8 cellular contexts compared by ENCODE assay signal in the genomic region with DNA sequence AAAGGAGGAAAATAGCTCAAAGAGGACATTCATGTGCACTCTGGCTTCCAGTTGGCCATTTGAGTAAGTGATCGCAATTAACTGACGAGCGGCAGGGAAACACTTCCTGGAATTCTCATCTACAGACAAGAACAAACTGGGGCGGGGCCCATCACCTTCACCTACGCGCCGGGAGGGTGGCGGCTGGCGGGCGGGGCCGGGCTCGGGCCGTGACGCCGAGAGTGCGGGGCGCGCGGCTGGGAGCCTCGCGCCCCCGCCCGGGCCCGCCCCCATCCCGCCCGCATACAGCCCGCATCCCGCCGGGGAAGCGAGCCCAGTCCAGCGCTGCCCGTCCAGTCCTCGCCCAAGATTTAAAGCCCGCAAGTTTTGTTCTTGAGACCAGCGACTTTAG. TPM values are rescaled to one million over a fixed set of nuclear protein-coding genes. Genes with fewer than 3 reads are reported as not detected.
DNase-seq lines count a peak whose midpoint lies in the region; ATAC-seq and TF ChIP-seq lines count a peak whose summit lies in the region.

A gene with protein sequence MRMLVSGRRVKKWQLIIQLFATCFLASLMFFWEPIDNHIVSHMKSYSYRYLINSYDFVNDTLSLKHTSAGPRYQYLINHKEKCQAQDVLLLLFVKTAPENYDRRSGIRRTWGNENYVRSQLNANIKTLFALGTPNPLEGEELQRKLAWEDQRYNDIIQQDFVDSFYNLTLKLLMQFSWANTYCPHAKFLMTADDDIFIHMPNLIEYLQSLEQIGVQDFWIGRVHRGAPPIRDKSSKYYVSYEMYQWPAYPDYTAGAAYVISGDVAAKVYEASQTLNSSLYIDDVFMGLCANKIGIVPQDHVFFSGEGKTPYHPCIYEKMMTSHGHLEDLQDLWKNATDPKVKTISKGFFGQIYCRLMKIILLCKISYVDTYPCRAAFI (plus strand): TSS at position 281 of the 391 bp plus-strand sequence. CDS start 16,546 bp downstream, outside the sequence.

- TF ChIP-seq CTCF in AG10803 (conservative IDR thresholded peaks at IDR 0.05; ENCODE audit: low read length) (no peak), endodermal cell (conservative IDR thresholded peaks at IDR 0.05) (no peak), GM13977 (IDR thresholded peaks at IDR 0.05; ENCODE audit: extremely low read depth, insufficient read depth, missing control alignments) (no peak)

- no peak within 1 kb of the TSS for H2AFZ ChIP-seq in Karpas-422 (ENCODE audit: low read length)

- H3K36me3 ChIP-seq in Karpas-422 (ENCODE audit: insufficient read depth, low read length) (no peaks in the 10 kb centered on the region), endodermal cell (ENCODE audit: control insufficient read depth, insufficient read depth, low read length) (peaks cover 23% of the 10 kb centered on the region)

- POLR2A ChIA-PET in activated CD4-positive, alpha-beta T cell treated with anti-CD3 and anti-CD28 coated beads for 36 hours (lab: Charles Lee): interaction anchor here (1.2 to 1.8 kb wide), 3 partner anchors 13 to 33 kb away, joined by 4 to 11 read pairs (median 8); no protein-coding TSS in a partner anchor

- CTCF ChIA-PET in activated CD4-positive, alpha-beta T cell treated with anti-CD3 and anti-CD28 coated beads for 36 hours (lab: Charles Lee): interaction anchor here (0.7 to 2.2 kb wide), 10 partner anchors 12 to 339 kb away, joined by 3 to 11 read pairs (median 3); no protein-coding TSS in a partner anchor

- H3K27me3 Mint-ChIP-seq in activated CD4-positive, alpha-beta T cell treated with anti-CD3 and anti-CD28 coated beads for 36 hours: peaks cover 13% of the 10 kb centered on the region
- H3K27me3 Mint-ChIP-seq in endodermal cell (ENCODE audit: insufficient read depth): peaks cover 3% of the 10 kb centered on the region

- H3K9me2 ChIP-seq in Karpas-422 (replicated peaks; ENCODE audit: insufficient read depth, low read length): no peaks in the 10 kb centered on the region

- no peak for DNase-seq in AG10803 (ENCODE audit: low read depth)
- no peak for DNase-seq in Karpas-422
- peak; percentile 76 for DNase-seq in activated CD4-positive, alpha-beta T cell treated with anti-CD3 and anti-CD28 coated beads for 36 hours
- peak; percentile 84 for DNase-seq in endodermal cell
- peak; percentile 80 for DNase-seq in mucosa of gallbladder (ENCODE audit: low spot score)
- peak in 4 of 49 donors; percentile 24 to 35 (median 26) for DNase-seq in substantia nigra (lab: John Stamatoyannopoulos, UW)
- DNase-seq in GM13977 (ENCODE audit: low spot score): no peak

- peaks cover 27% of the 10 kb centered on the region for H3K4me1 Mint-ChIP-seq in activated CD4-positive, alpha-beta T cell treated with anti-CD3 and anti-CD28 coated beads for 36 hours
- peaks cover 31% of the 10 kb centered on the region for H3K4me1 Mint-ChIP-seq in endodermal cell

- no peaks in the 10 kb centered on the region for H3K79me2 ChIP-seq in Karpas-422 (ENCODE audit: low read length)

- 10 to 15% methylated on average over 10 to 35 of the region's 35 CpGs for WGBS in endodermal cell (ENCODE audit: insufficient coverage in 1 of 2, insufficient read length in 1 of 2), 2 experiments

- ATAC-seq in activated CD4-positive, alpha-beta T cell treated with anti-CD3 and anti-CD28 coated beads for 36 hours: peak; percentile 56
- ATAC-seq in GM21381 (IDR thresholded peaks at IDR 0.05; ENCODE audit: unreplicated experiment): no peak

- peak within 1 kb of the TSS; percentile 77 for H3K4me3 Mint-ChIP-seq in activated CD4-positive, alpha-beta T cell treated with anti-CD3 and anti-CD28 coated beads for 36 hours
- peak within 1 kb of the TSS; percentile 76 for H3K4me3 Mint-ChIP-seq in endodermal cell

- in situ Hi-C loops in GM13977 (cut with MboI; ENCODE audit: low pct_unique_long_range_greater_than_20kb, low sequenced_read_pairs, unreplicated experiment): no loop called here

- H3K9me3 Mint-ChIP-seq in activated CD4-positive, alpha-beta T cell treated with anti-CD3 and anti-CD28 coated beads for 36 hours (ENCODE audit: low read depth): no peaks in the 10 kb centered on the region
- no peaks in the 10 kb centered on the region for H3K9me3 Mint-ChIP-seq in endodermal cell

- H3K27ac Mint-ChIP-seq in activated CD4-positive, alpha-beta T cell treated with anti-CD3 and anti-CD28 coated beads for 36 hours: peak within 1 kb of the TSS; percentile 79
- H3K27ac Mint-ChIP-seq in endodermal cell: peak within 1 kb of the TSS; percentile 35

- H3K4me3 ChIP-seq in AG10803 (ENCODE audit: low read length) (peak within 1 kb of the TSS; percentile 68), Karpas-422 (ENCODE audit: low read length) (no peak within 1 kb of the TSS), endodermal cell (ENCODE audit: low read length) (peak within 1 kb of the TSS; percentile 79)

- intact Hi-C loops in activated CD4-positive, alpha-beta T cell treated with anti-CD3 and anti-CD28 coated beads for 36 hours (cut with DNase I, micrococcal nuclease): loop anchor here (1.0 to 2.0 kb wide), 4 partner anchors 13 to 33 kb away; no protein-coding TSS in a partner anchor

- H4K20me1 ChIP-seq in Karpas-422 (ENCODE audit: insufficient read depth, low read depth, low read length): no peaks in the 10 kb centered on the region

- H3K4me1 ChIP-seq in Karpas-422 (ENCODE audit: low read length): peaks cover 45% of the 10 kb centered on the region
- peaks cover 10% of the 10 kb centered on the region for H3K4me1 ChIP-seq in endodermal cell (ENCODE audit: control insufficient read depth, insufficient read depth, low read length)

- H3K9me3 ChIP-seq in Karpas-422 (ENCODE audit: low read length) (no peaks in the 10 kb centered on the region), endodermal cell (ENCODE audit: control insufficient read depth, low read length) (no peaks in the 10 kb centered on the region)

- peak within 1 kb of the TSS; percentile 75 for H3K4me2 ChIP-seq in Karpas-422 (ENCODE audit: low read depth, low read length, poor library complexity, severe bottlenecking)

- H3K27ac ChIP-seq in Karpas-422 (ENCODE audit: low read length) (no peak within 1 kb of the TSS), endodermal cell (ENCODE audit: low read depth, low read length) (peak within 1 kb of the TSS; percentile 79), substantia nigra (ENCODE audit: low read depth, low read length, poor library complexity, severe bottlenecking) (peak within 1 kb of the TSS; percentile 68)

- H3K27me3 ChIP-seq in Karpas-422 (ENCODE audit: low read length) (no peaks in the 10 kb centered on the region), endodermal cell (ENCODE audit: control insufficient read depth, insufficient read depth, low read length, poor library complexity, severe bottlenecking) (no peaks in the 10 kb centered on the region)

- H3K9ac ChIP-seq in Karpas-422 (ENCODE audit: low read length) (no peak within 1 kb of the TSS), endodermal cell (ENCODE audit: extremely low read depth, low read length, poor library complexity, severe bottlenecking) (peak within 1 kb of the TSS; percentile 47)

- H3K36me3 Mint-ChIP-seq in activated CD4-positive, alpha-beta T cell treated with anti-CD3 and anti-CD28 coated beads for 36 hours (ENCODE audit: low read depth): peaks cover 27% of the 10 kb centered on the region
- H3K36me3 Mint-ChIP-seq in endodermal cell (ENCODE audit: low read depth): peaks cover 15% of the 10 kb centered on the region

RNA-seq across cellular contexts. Expression of the gene that starts here (rescaled TPM):
- 2.0 and 8.6 TPM in 2 replicates for total RNA-seq in Karpas-422 (2014; rRNA removed; shearing (Covaris generic); ENCODE audit: low replicate concordance)
- 10 to 100 TPM; 20.2 to 22.8 TPM for total RNA-seq in activated CD4-positive, alpha-beta T cell treated with anti-CD3 and anti-CD28 coated beads for 36 hours
- total RNA-seq in endodermal cell (10 to 100 TPM; 10.5 to 18.0 TPM), mucosa of gallbladder (27.1 TPM)
- polyA plus RNA-seq in endodermal cell (2013, experiment 1 of 2): 31.3 TPM
- 31.5 TPM for polyA plus RNA-seq in endodermal cell (2013, experiment 2 of 2)

Comparison
In these comparisons a context has a peak if more than half of its experiments do, and no peak if none do; other contexts are left out.
1. DNase-seq: peak in activated CD4-positive, alpha-beta T cell treated with anti-CD3 and anti-CD28 coated beads for 36 hours (single experiment), endodermal cell (single experiment) and mucosa of gallbladder (single experiment); none in AG10803 (single experiment), Karpas-422 (single experiment) and GM13977 (single experiment).